In the genomic region with DNA sequence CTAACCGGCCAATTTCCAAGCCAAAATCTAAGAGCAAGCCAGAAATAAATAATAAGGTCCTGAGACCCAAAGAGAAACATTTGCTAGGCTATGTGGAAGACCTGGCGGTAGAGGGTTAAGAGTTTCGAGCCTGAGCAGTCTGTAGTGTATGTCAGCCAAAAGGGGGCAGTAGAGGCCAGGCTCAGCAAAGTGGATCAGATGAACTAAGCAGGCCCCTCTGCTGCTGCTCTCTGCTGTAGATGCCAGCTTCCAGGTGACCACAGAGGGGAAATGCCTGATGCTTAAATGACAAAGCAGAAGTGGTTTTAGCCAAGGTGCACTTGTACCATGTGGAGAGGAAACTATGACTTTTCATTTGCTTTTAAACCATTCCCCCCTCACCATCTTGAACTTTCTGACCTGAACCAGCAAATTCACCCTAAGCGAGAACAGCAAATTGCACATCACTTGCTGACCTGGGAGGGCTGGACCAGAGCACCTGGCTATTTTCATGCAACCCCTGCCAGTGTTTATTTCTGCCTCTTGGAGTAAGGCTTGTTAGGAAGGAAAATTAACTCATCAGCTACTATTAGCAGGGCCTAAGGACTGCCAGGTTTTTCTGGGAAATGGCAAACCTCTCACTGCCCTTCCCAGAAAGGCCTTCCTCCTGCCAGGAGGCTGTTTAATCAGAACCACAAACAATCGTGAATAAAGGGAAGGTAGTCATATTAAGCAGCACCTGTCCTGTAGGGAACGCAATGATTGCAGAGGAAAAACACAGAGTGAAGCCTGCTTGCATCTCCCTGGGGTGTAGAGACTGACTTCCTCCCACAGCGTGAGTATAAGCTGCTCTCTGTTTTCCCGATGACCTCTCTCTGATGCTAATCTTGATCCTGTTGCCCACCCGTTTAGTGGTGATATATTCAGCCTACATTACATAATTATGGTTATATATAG, we compare ENCODE assay signal across 8 cellular contexts.
A peak's percentile ranks its signal among the peaks of the same experiment; 100 is the strongest.
DNase-seq lines count a peak whose midpoint lies in the region; ATAC-seq, FAIRE-seq and TF ChIP-seq lines count a peak whose summit lies in the region.

No MANE protein-coding gene starts in this region.

- H3K9me1 ChIP-seq in endothelial cell of umbilical vein (replicated peaks; ENCODE audit: control insufficient read depth, extremely low read depth, insufficient read depth, low read length), result no peaks in the 10 kb centered on the region

- peak; percentile 30 for TF ChIP-seq CTCF in cardiac muscle cell (IDR thresholded peaks at IDR 0.05; ENCODE audit: low read depth, low read length)
- peak; percentile 80 for TF ChIP-seq CTCF in OCI-LY7 (conservative IDR thresholded peaks at IDR 0.05; ENCODE audit: low read length)
- peak; percentile 72 to 89 for TF ChIP-seq CTCF in endothelial cell of umbilical vein (IDR thresholded peaks at IDR 0.05; ENCODE audit: extremely low read depth in 1 of 2, insufficient read depth in 1 of 2, low read depth in 1 of 2, low read length in 2 of 2)
- TF ChIP-seq CTCF in neural cell (IDR thresholded peaks at IDR 0.05; ENCODE audit: poor library complexity, severe bottlenecking), result peak; percentile 63
- no peak for TF ChIP-seq CTCF in lower leg skin (IDR thresholded peaks at IDR 0.05)

- CTCF ChIA-PET in OCI-LY7 (lab: Charles Lee; ENCODE audit: unreplicated experiment), result no interaction called here
- CTCF ChIA-PET in endothelial cell of umbilical vein (lab: Charles Lee), result interaction anchor here (0.9 to 1.7 kb wide), 8 partner anchors 841 to 1955 kb away, joined by 3 to 15 read pairs (median 4); no protein-coding TSS in a partner anchor

- H3K9ac ChIP-seq in endothelial cell of umbilical vein (replicated peaks; ENCODE audit: extremely low read depth, insufficient read depth, low read length), result no peak overlapping the region
- no peak overlapping the region for H3K9ac ChIP-seq in neural cell (ENCODE audit: low read length)

- dilution Hi-C loops in endothelial cell of umbilical vein (cut with MboI; ENCODE audit: extremely low pct_ligation_motif_present, low sequenced_read_pairs), result no loop called here

- TF ChIP-seq POLR2A in endothelial cell of umbilical vein (IDR thresholded peaks at IDR 0.05; ENCODE audit: low read depth, low read length) (no peak), lower leg skin (IDR thresholded peaks at IDR 0.05) (no peak)

- H3K4me2 ChIP-seq in OCI-LY7 (ENCODE audit: low read length), result no peak overlapping the region
- H3K4me2 ChIP-seq in endothelial cell of umbilical vein (ENCODE audit: insufficient read depth, low read length), result no peak overlapping the region
- no peak overlapping the region for H3K4me2 ChIP-seq in neural cell (ENCODE audit: low read length)

- BruUV-seq in OCI-LY7 (replicated peaks; lab: Mats Ljungman, UMichigan), result no TSS peak
- no TSS peak for BruUV-seq in endothelial cell of umbilical vein (replicated peaks; lab: Mats Ljungman, UMichigan)

- H3K4me1 ChIP-seq in cardiac muscle cell (ENCODE audit: low read depth) (no peaks in the 10 kb centered on the region), OCI-LY7 (ENCODE audit: insufficient read depth, low read length, poor library complexity, severe bottlenecking) (no peaks in the 10 kb centered on the region), endothelial cell of umbilical vein (ENCODE audit: control insufficient read depth, extremely low read depth, insufficient read depth, low read length) (no peaks in the 10 kb centered on the region)

- DNase-seq in cardiac muscle cell (ENCODE audit: low read depth in 1 of 2, low spot score in 1 of 2), result peak; percentile 37 to 80
- DNase-seq in Right ventricle myocardium inferior (ENCODE audit: missing footprints), result no peak
- peak; percentile 47 for DNase-seq in OCI-LY7 (ENCODE audit: low spot score)
- DNase-seq in endothelial cell of umbilical vein (ENCODE audit: low read depth, low spot score), result peak; percentile 79
- no peak for DNase-seq in lower leg skin (ENCODE audit: low spot score in 2 of 2)

- no peak for TF ChIP-seq EP300 in neural cell (conservative IDR thresholded peaks at IDR 0.05; ENCODE audit: poor library complexity, severe bottlenecking)

- H3K36me3 ChIP-seq in cardiac muscle cell (no peaks in the 10 kb centered on the region), OCI-LY7 (ENCODE audit: insufficient read depth, low read length) (no peaks in the 10 kb centered on the region), endothelial cell of umbilical vein (ENCODE audit: control insufficient read depth in 2 of 2, extremely low read depth in 1 of 2, insufficient read depth in 2 of 2, low read length in 2 of 2) (no peaks in the 10 kb centered on the region), neural cell (ENCODE audit: insufficient read depth, low read length) (no peaks in the 10 kb centered on the region)

- H3K4me3 ChIP-seq in cardiac muscle cell (no peak overlapping the region), OCI-LY7 (ENCODE audit: low read depth, low read length, poor library complexity, severe bottlenecking) (no peak overlapping the region), endothelial cell of umbilical vein (replicated peaks in 1 of 3; ENCODE audit: insufficient read depth in 1 of 3, low read depth in 1 of 3, low read length in 3 of 3) (no peak overlapping the region), neural cell (ENCODE audit: low read length) (no peak overlapping the region), lower leg skin (ENCODE audit: low read depth, poor library complexity, severe bottlenecking) (no peak overlapping the region)

- H3K27me3 ChIP-seq in cardiac muscle cell (no peaks in the 10 kb centered on the region), endothelial cell of umbilical vein (ENCODE audit: control insufficient read depth in 2 of 2, insufficient read depth in 2 of 2, low read length in 2 of 2) (peaks cover 0 to 2% of the 10 kb centered on the region in 2 experiments), neural cell (ENCODE audit: insufficient read depth, low read depth, low read length) (no peaks in the 10 kb centered on the region)

- intact Hi-C loops in Right ventricle myocardium inferior (cut with DNase I), result loop anchor here (5.0 kb wide), 1 partner anchor 770 kb away; no protein-coding TSS in a partner anchor
- intact Hi-C loops in OCI-LY7 (cut with micrococcal nuclease; ENCODE audit: unreplicated experiment), result loop anchor here (10.0 kb wide), 1 partner anchor 842 kb away; the partner anchor contains the start of gene BRINP1
- intact Hi-C loops in endothelial cell of umbilical vein (cut with micrococcal nuclease), result loop anchor here (1.0 to 10.0 kb wide), 5 partner anchors 843 to 1827 kb away; no protein-coding TSS in a partner anchor
- intact Hi-C loops in lower leg skin (cut with DNase I; ENCODE audit: low total_unique reads), result no loop called here

- H3K27ac ChIP-seq in cardiac muscle cell, result no peak overlapping the region
- H3K27ac ChIP-seq in OCI-LY7 (ENCODE audit: low read depth, low read length, poor library complexity, severe bottlenecking), result no peak overlapping the region
- H3K27ac ChIP-seq in endothelial cell of umbilical vein (ENCODE audit: insufficient read depth, low read depth, low read length), result no peak overlapping the region
- H3K27ac ChIP-seq in neural cell (ENCODE audit: low read length), result no peak overlapping the region

- H3F3A ChIP-seq in neural cell (ENCODE audit: insufficient read depth, low read length, poor library complexity, severe bottlenecking), result no peaks in the 10 kb centered on the region

- FAIRE-seq in endothelial cell of umbilical vein (lab: Jason Lieb, UNC), result peak; percentile 80

- TF ChIP-seq RAD21 in neural cell (conservative IDR thresholded peaks at IDR 0.05), result peak; percentile 67

- H4K20me1 ChIP-seq in OCI-LY7 (ENCODE audit: insufficient read depth, low read length) (no peaks in the 10 kb centered on the region), endothelial cell of umbilical vein (replicated peaks; ENCODE audit: control insufficient read depth, extremely low read depth, insufficient read depth, low read length) (no peaks in the 10 kb centered on the region), neural cell (ENCODE audit: insufficient read depth) (no peaks in the 10 kb centered on the region)

- POLR2A ChIA-PET in OCI-LY7 (lab: Charles Lee) (no interaction called here), endothelial cell of umbilical vein (lab: Charles Lee) (interaction anchor here (0.6 kb wide), 1 partner anchor 650 kb away, joined by 3 read pairs; no protein-coding TSS in a partner anchor)

- ATAC-seq in Right ventricle myocardium inferior (no peak), GM21526 (IDR thresholded peaks at IDR 0.05; ENCODE audit: low FRiP score, unreplicated experiment) (peak; percentile 89), HG03571 (IDR thresholded peaks at IDR 0.05; ENCODE audit: unreplicated experiment) (peak; percentile 92)

- H3K9me2 ChIP-seq in OCI-LY7 (ENCODE audit: insufficient read depth, low read length), result no peaks in the 10 kb centered on the region
- H3K9me2 ChIP-seq in neural cell (ENCODE audit: insufficient read depth, low read length), result no peaks in the 10 kb centered on the region

- no peaks in the 10 kb centered on the region for H3K9me3 ChIP-seq in cardiac muscle cell (ENCODE audit: low read depth)
- no peaks in the 10 kb centered on the region for H3K9me3 ChIP-seq in OCI-LY7 (ENCODE audit: low read length)
- no peaks in the 10 kb centered on the region for H3K9me3 ChIP-seq in endothelial cell of umbilical vein (replicated peaks; ENCODE audit: control insufficient read depth, insufficient read depth, low read length)
- no peaks in the 10 kb centered on the region for H3K9me3 ChIP-seq in neural cell (ENCODE audit: low read length)

- H3K79me2 ChIP-seq in OCI-LY7 (ENCODE audit: insufficient read depth, low read depth, low read length) (no peaks in the 10 kb centered on the region), endothelial cell of umbilical vein (ENCODE audit: control insufficient read depth, insufficient read depth, low read length) (no peaks in the 10 kb centered on the region), neural cell (replicated peaks; ENCODE audit: insufficient read depth, low read length) (no peaks in the 10 kb centered on the region)

- no peak overlapping the region for H2AFZ ChIP-seq in OCI-LY7 (ENCODE audit: low read length)
- no peak overlapping the region for H2AFZ ChIP-seq in endothelial cell of umbilical vein (ENCODE audit: low read depth, low read length)
- no peak overlapping the region for H2AFZ ChIP-seq in neural cell (ENCODE audit: low read depth, low read length)

- 46 to 60% methylated on average over 9 of the region's 9 CpGs for WGBS in lower leg skin, 2 donors

TF ChIP-seq in endothelial cell of umbilical vein, 7 proteins besides CTCF, POLR2A, EP300 and RAD21 (continues in another document):
- no peak for TF ChIP-seq MAX (IDR thresholded peaks at IDR 0.05; ENCODE audit: insufficient read depth, insufficient read length)

TF ChIP-seq in neural cell, 6 proteins besides CTCF, POLR2A, EP300 and RAD21 (continues in another document):
- TF ChIP-seq SMC3 (conservative IDR thresholded peaks at IDR 0.05; ENCODE audit: poor library complexity) (peak; percentile 61), MXI1 (conservative IDR thresholded peaks at IDR 0.05; ENCODE audit: poor library complexity, severe bottlenecking) (no peak)

Comparison
In these comparisons a context has a peak if more than half of its experiments do, and no peak if none do; other contexts are left out.
1. DNase-seq: peak in cardiac muscle cell (2 of 2), OCI-LY7 (single experiment) and endothelial cell of umbilical vein (single experiment); none in Right ventricle myocardium inferior (single experiment) and lower leg skin (0 of 2).
2. CTCF ChIP-seq: peak in cardiac muscle cell (single experiment), OCI-LY7 (single experiment), endothelial cell of umbilical vein (2 of 2) and neural cell (single experiment); none in lower leg skin (0 of 3).